ENCODE assay signal across 13 cellular contexts in the genomic region with DNA sequence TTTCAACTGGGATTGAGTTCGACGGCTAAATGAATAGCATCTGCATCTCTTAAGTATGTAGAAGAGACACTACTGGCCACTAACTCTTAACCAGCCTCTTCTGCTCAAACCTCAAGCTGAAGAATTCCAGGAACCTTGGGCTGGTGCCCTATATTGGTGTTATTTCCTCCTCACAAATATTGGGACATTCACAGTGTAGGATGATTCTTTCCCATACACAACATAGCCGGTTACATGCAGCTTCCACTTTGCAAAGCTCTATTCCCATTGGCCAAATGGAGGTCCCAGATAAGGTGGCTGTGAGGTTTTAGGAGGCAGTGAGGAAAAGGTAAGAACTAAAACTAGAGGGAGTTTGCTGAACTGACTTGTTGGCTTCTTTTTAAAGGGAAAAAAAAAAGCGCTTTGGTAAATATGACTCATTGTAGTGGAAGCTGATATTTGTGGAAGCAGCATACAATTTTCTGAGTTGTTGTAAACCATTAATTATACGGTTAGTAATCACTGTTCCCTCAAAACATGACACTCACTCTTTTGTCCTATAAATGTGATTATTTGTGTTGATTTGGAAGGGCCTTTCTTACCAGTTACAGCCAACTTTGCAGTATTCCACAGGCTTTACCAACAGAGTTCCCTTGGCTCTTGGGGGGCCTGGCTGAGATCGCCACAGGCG. TPM values are rescaled to one million over a fixed set of nuclear protein-coding genes. Genes with fewer than 3 reads are reported as not detected.
DNase-seq lines count a peak whose midpoint lies in the region; ATAC-seq and TF ChIP-seq lines count a peak whose summit lies in the region.
"Had no signal": no experiment of that assay in that cellular context is flagged by ENCODE, and none has a peak within 500 bp of the region (broad histone marks: within the 10 kb centered on the region; RNA-seq: fewer than 3 reads in every experiment).

No MANE protein-coding gene starts in this region.

- no peak for TF ChIP-seq CTCF in astrocyte of the spinal cord (IDR thresholded peaks at IDR 0.05; ENCODE audit: low read depth, low read length)

- ATAC-seq in GM19452 (IDR thresholded peaks at IDR 0.05; ENCODE audit: unreplicated experiment): no peak
- ATAC-seq in GM19023 (IDR thresholded peaks at IDR 0.05; ENCODE audit: unreplicated experiment): no peak
- ATAC-seq: natural killer cell had no signal

- H3K4me3 ChIP-seq in astrocyte of the spinal cord (ENCODE audit: low read depth, low read length): no peak overlapping the region

- in situ Hi-C loops in astrocyte of the spinal cord (cut with HindIII; ENCODE audit: low sequenced_read_pairs): no loop called here

- DNase-seq in H4 (ENCODE audit: low spot score): peak; percentile 31
- DNase-seq in astrocyte of the spinal cord (ENCODE audit: low read depth, low spot score): peak; percentile 70
- DNase-seq in glomerular visceral epithelial cell (ENCODE audit: extremely low spot score): peak; percentile 34
- peak; percentile 37 for DNase-seq in stromal cell of bone marrow (ENCODE audit: low read depth)
- DNase-seq in NCI-H2081 (lab: John Stamatoyannopoulos, UW): no peak
- DNase-seq in DMS79 (lab: John Stamatoyannopoulos, UW): no peak
- DNase-seq: activated CD4-positive, alpha-beta T cell treated with anti-CD3 and anti-CD28 coated beads, Interleukin-2, amount 10 ng/mL, durations not matched to agents 24 days and 14 days; hippocampal formation; natural killer cell; NCI-H1694 treated with DMSO at 0.1 percent for 48 hours; stimulated activated CD4-positive, alpha-beta T cell treated with anti-CD3 and anti-CD28 coated beads, Interleukin-2, amount 100 ng/mL, for 24 hours had no signal

RNA-seq across cellular contexts. Expression of gene C22orf31, which starts 17.6 kb away (rescaled TPM):
- total RNA-seq in H4 (2014; rRNA removed; shearing (Covaris generic)): not detected in 2 replicates
- total RNA-seq: activated CD4-positive, alpha-beta T cell treated with anti-CD3 and anti-CD28 coated beads, Interleukin-2, amount 10 ng/mL, durations not matched to agents 24 days and 14 days; natural killer cell had no signal

RNA-seq across cellular contexts. Expression of gene KREMEN1, which starts 28.8 kb away (rescaled TPM):
- total RNA-seq in H4 (2014; rRNA removed; shearing (Covaris generic)): 2.6 and 3.9 TPM in 2 replicates
- total RNA-seq: activated CD4-positive, alpha-beta T cell treated with anti-CD3 and anti-CD28 coated beads, Interleukin-2, amount 10 ng/mL, durations not matched to agents 24 days and 14 days had no signal

Comparison
In these comparisons a context has a peak if more than half of its experiments do, and no peak if none do; other contexts are left out.
1. DNase-seq: peak in H4 (single experiment), astrocyte of the spinal cord (single experiment), glomerular visceral epithelial cell (single experiment) and stromal cell of bone marrow (single experiment); none in NCI-H2081 (0 of 2) and DMS79 (single experiment).